ENCODE assay signal across 1 cellular context in genomic region chr6:2634151-2634964, GRCh38.
TF ChIP-seq lines count a peak whose summit lies in the region.

No MANE protein-coding gene starts in this region.

TF ChIP-seq in HepG2, 621 proteins besides CTCF, POLR2A, EP300 and RAD21 (continued from another document and continues in another):
- no peak for TF ChIP-seq CENPBD1 (CRISPR knock-in tag; IDR thresholded peaks at IDR 0.05; ENCODE audit: borderline replicate concordance, low read depth)
- no peak for TF ChIP-seq TOE1 (CRISPR knock-in tag; IDR thresholded peaks at IDR 0.05)
- TF ChIP-seq ZNF331 (CRISPR knock-in tag; IDR thresholded peaks at IDR 0.05): peak; percentile 63; the same call in 1 of the 2 replicates
- no peak; the same call in 1 of the 2 replicates for TF ChIP-seq ZNF512B (CRISPR knock-in tag; IDR thresholded peaks at IDR 0.05; ENCODE audit: borderline replicate concordance)
- TF ChIP-seq RFX1 (IDR thresholded peaks at IDR 0.05): no peak
- no peak for TF ChIP-seq JARID2 (CRISPR knock-in tag; IDR thresholded peaks at IDR 0.05; ENCODE audit: insufficient replicate concordance)
- TF ChIP-seq FOXK1 (CRISPR knock-in tag; IDR thresholded peaks at IDR 0.05; ENCODE audit: borderline replicate concordance, low read depth): no peak
- no peak for TF ChIP-seq CBX2 (IDR thresholded peaks at IDR 0.05; ENCODE audit: low read depth, low read length)
- TF ChIP-seq CBX2 (CRISPR knock-in tag; IDR thresholded peaks at IDR 0.05; ENCODE audit: low read depth): 0 out of 2 replicates have a peak, but pooled peaks have one; percentile 40
- no peak for TF ChIP-seq ZMYM2 (CRISPR knock-in tag; IDR thresholded peaks at IDR 0.05)
- TF ChIP-seq ZBTB26 (CRISPR knock-in tag; IDR thresholded peaks at IDR 0.05; ENCODE audit: borderline replicate concordance): 0 out of 2 replicates have a peak, but pooled peaks have one; percentile 27
- TF ChIP-seq ZNF883 (CRISPR knock-in tag; IDR thresholded peaks at IDR 0.05; ENCODE audit: not compliant biosample characterization): no peak
- peak; percentile 86 for TF ChIP-seq XRCC5 (optimal IDR thresholded peaks at IDR 0.05; ENCODE audit: low read length)
- no peak for TF ChIP-seq CSRNP2 (CRISPR knock-in tag; conservative IDR thresholded peaks at IDR 0.05; ENCODE audit: low read depth)
- TF ChIP-seq ZNF136 (CRISPR knock-in tag; IDR thresholded peaks at IDR 0.05; ENCODE audit: low read depth): no peak
- TF ChIP-seq E2F5 (CRISPR knock-in tag; conservative IDR thresholded peaks at IDR 0.05): no peak; the same call in 1 of the 2 replicates
- no peak for TF ChIP-seq ZNF282 (IDR thresholded peaks at IDR 0.05; ENCODE audit: partially characterized antibody)
- TF ChIP-seq MATR3 (CRISPR knock-in tag; IDR thresholded peaks at IDR 0.05): no peak
- no peak for TF ChIP-seq KMT2A (CRISPR knock-in tag; IDR thresholded peaks at IDR 0.05)
- TF ChIP-seq RARA (CRISPR knock-in tag; IDR thresholded peaks at IDR 0.05): no peak
- TF ChIP-seq SNRNP70 (IDR thresholded peaks at IDR 0.05; ENCODE audit: low read depth, low read length): no peak
- TF ChIP-seq HMG20B (CRISPR knock-in tag; conservative IDR thresholded peaks at IDR 0.05): peak; percentile 48; the same call in 1 of the 2 replicates
- no peak for TF ChIP-seq ZSCAN30 (CRISPR knock-in tag; IDR thresholded peaks at IDR 0.05)
- TF ChIP-seq ZNF879 (CRISPR knock-in tag; IDR thresholded peaks at IDR 0.05): no peak
- peak; percentile 46; the same call in 1 of the 2 replicates for TF ChIP-seq GATAD1 (CRISPR knock-in tag; IDR thresholded peaks at IDR 0.05)
- TF ChIP-seq YEATS2 (CRISPR knock-in tag; IDR thresholded peaks at IDR 0.05; ENCODE audit: borderline replicate concordance): peak; percentile 26; the same call in 1 of the 2 replicates
- peak; percentile 96 for TF ChIP-seq REPIN1 (CRISPR knock-in tag; IDR thresholded peaks at IDR 0.05; ENCODE audit: borderline replicate concordance, low read depth)
- peak; percentile 44; the same call in 1 of the 2 replicates for TF ChIP-seq RXRB (CRISPR knock-in tag; IDR thresholded peaks at IDR 0.05; ENCODE audit: borderline replicate concordance)
- TF ChIP-seq BCL6 (CRISPR knock-in tag; IDR thresholded peaks at IDR 0.05): peak; percentile 35; the same call in 1 of the 2 replicates
- peak; percentile 82; the same call in 1 of the 2 replicates for TF ChIP-seq ZFP36L1 (CRISPR knock-in tag; IDR thresholded peaks at IDR 0.05)
- TF ChIP-seq FOSL1 (CRISPR knock-in tag; IDR thresholded peaks at IDR 0.05; ENCODE audit: borderline replicate concordance): no peak
- TF ChIP-seq ATRX (CRISPR knock-in tag; IDR thresholded peaks at IDR 0.05; ENCODE audit: borderline replicate concordance): no peak
- TF ChIP-seq ZBTB4 (CRISPR knock-in tag; IDR thresholded peaks at IDR 0.05; ENCODE audit: borderline replicate concordance): no peak
- 0 out of 2 replicates have a peak, but pooled peaks have one; percentile 35 for TF ChIP-seq KAT7 (CRISPR knock-in tag; IDR thresholded peaks at IDR 0.05; ENCODE audit: borderline replicate concordance)
- peak; percentile 38; the same call in 1 of the 2 replicates for TF ChIP-seq HOMEZ (CRISPR knock-in tag; IDR thresholded peaks at IDR 0.05; ENCODE audit: low read depth)
- 0 out of 2 replicates have a peak, but pooled peaks have one; percentile 36 for TF ChIP-seq ESRRA (CRISPR knock-in tag; IDR thresholded peaks at IDR 0.05; ENCODE audit: low read depth)
- no peak for TF ChIP-seq ATF3 (CRISPR knock-in tag; IDR thresholded peaks at IDR 0.05)
- TF ChIP-seq SKI (IDR thresholded peaks at IDR 0.05; ENCODE audit: partially characterized antibody): no peak
- no peak for TF ChIP-seq MEIS1 (CRISPR knock-in tag; IDR thresholded peaks at IDR 0.05; ENCODE audit: borderline replicate concordance)
- no peak for TF ChIP-seq ZNF280B (CRISPR knock-in tag; IDR thresholded peaks at IDR 0.05; ENCODE audit: borderline replicate concordance)
- peak; percentile 39; the same call in 1 of the 2 replicates for TF ChIP-seq SAP130 (CRISPR knock-in tag; IDR thresholded peaks at IDR 0.05; ENCODE audit: low read depth)
- TF ChIP-seq ZNF720 (CRISPR knock-in tag; IDR thresholded peaks at IDR 0.05): no peak
- TF ChIP-seq HCFC1 (IDR thresholded peaks at IDR 0.05; ENCODE audit: low read depth, low read length): no peak
- TF ChIP-seq HOXA7 (CRISPR knock-in tag; IDR thresholded peaks at IDR 0.05): no peak
- no peak for TF ChIP-seq NCOR1 (IDR thresholded peaks at IDR 0.05; ENCODE audit: borderline replicate concordance, low read length)
- TF ChIP-seq SRY (CRISPR knock-in tag; IDR thresholded peaks at IDR 0.05): peak; percentile 63
- TF ChIP-seq MTA1 (CRISPR knock-in tag; IDR thresholded peaks at IDR 0.05; ENCODE audit: borderline replicate concordance): no peak
- no peak for TF ChIP-seq ZNF614 (CRISPR knock-in tag; IDR thresholded peaks at IDR 0.05; ENCODE audit: borderline replicate concordance)
- TF ChIP-seq LBX2 (CRISPR knock-in tag; IDR thresholded peaks at IDR 0.05; ENCODE audit: borderline replicate concordance): no peak
- TF ChIP-seq ZNF615 (CRISPR knock-in tag; IDR thresholded peaks at IDR 0.05; ENCODE audit: borderline replicate concordance): no peak
- no peak for TF ChIP-seq SNAI1 (CRISPR knock-in tag; IDR thresholded peaks at IDR 0.05; ENCODE audit: borderline replicate concordance)
- TF ChIP-seq CREB1 (IDR thresholded peaks at IDR 0.05): no peak
- no peak for TF ChIP-seq CREB1 (CRISPR knock-in tag; IDR thresholded peaks at IDR 0.05)
- TF ChIP-seq ZNF629 (CRISPR knock-in tag; conservative IDR thresholded peaks at IDR 0.05): no peak
- 0 out of 2 replicates have a peak, but pooled peaks have one; percentile 39 for TF ChIP-seq MXD3 (CRISPR knock-in tag; IDR thresholded peaks at IDR 0.05)
- TF ChIP-seq IRX3 (CRISPR knock-in tag; IDR thresholded peaks at IDR 0.05; ENCODE audit: borderline replicate concordance, low read depth): no peak; the same call in 1 of the 2 replicates
